ENCODE assay signal across 8 cellular contexts in genomic region chr16:56931253-56931768, GRCh38. TPM values are rescaled to one million over a fixed set of nuclear protein-coding genes. Genes with fewer than 3 reads are reported as not detected.
DNase-seq lines count a peak whose midpoint lies in the region; ATAC-seq, FAIRE-seq and TF ChIP-seq lines count a peak whose summit lies in the region.

No MANE protein-coding gene starts in this region.

- peaks cover 42% of the 10 kb centered on the region for H3K79me2 ChIP-seq in PC-9 (ENCODE audit: low read depth)
- H3K79me2 ChIP-seq in H1 (ENCODE audit: control insufficient read depth in 1 of 2, insufficient read depth in 2 of 2, low read length in 2 of 2): peaks cover 0 to 32% of the 10 kb centered on the region in 2 experiments; a peak in 2 of 4 replicates

- no peak for TF ChIP-seq POLR2A in H1 (IDR thresholded peaks at IDR 0.05; ENCODE audit: control extremely low read depth in 1 of 2, low read depth in 2 of 2, low read length in 2 of 2)

- CTCF ChIA-PET in PC-9 (lab: Charles Lee) (interaction anchor here (0.7 kb wide), 1 partner anchor 80 kb away, joined by 12 read pairs; no protein-coding TSS in a partner anchor), H1 (lab: Charles Lee; ENCODE audit: partially characterized antibody) (interaction anchor here (1.1 to 6.7 kb wide), 6 partner anchors 11 to 83 kb away, joined by 3 to 32 read pairs (median 4); no protein-coding TSS in a partner anchor)

- H3K4me3 ChIP-seq in PC-9 (peak overlapping the region; percentile 97; the same call in 1 of the 2 replicates), H1 (ENCODE audit: extremely low read depth in 1 of 4, insufficient read depth in 2 of 4, low read depth in 3 of 4, low read length in 4 of 4) (peak overlapping the region; percentile 25 to 89 (median 34); a peak in 6 of 8 replicates)

- H3K36me3 ChIP-seq in PC-9 (ENCODE audit: low read depth) (peaks cover 28% of the 10 kb centered on the region), H1 (ENCODE audit: control insufficient read depth in 2 of 4, insufficient read depth in 4 of 4, low read length in 3 of 4) (peaks cover 2 to 14% (median 6%) of the 10 kb centered on the region in 4 experiments; a peak in 5 of 8 replicates)

- H2BK15ac ChIP-seq in H1 (ENCODE audit: low read length): peak overlapping the region; percentile 48; the same call in 1 of the 2 replicates

- no peaks in the 10 kb centered on the region for H3K79me1 ChIP-seq in H1 (ENCODE audit: low read depth, low read length)

- no peaks in the 10 kb centered on the region for H3K9me3 Mint-ChIP-seq in natural killer cell treated with Interleukin-12 subunit alpha and Interleukin-12 subunit beta and Interleukin-15 and Interleukin-18, amount 100 ng/mL, for 72 hours

- peak overlapping the region; percentile 98 to 99 for H3K27ac Mint-ChIP-seq in natural killer cell treated with Interleukin-12 subunit alpha and Interleukin-12 subunit beta and Interleukin-15 and Interleukin-18, amount 100 ng/mL, for 72 hours

- H3K4me1 ChIP-seq in PC-9 (replicated peaks; ENCODE audit: insufficient read depth) (peaks cover 21% of the 10 kb centered on the region), H1 (replicated peaks in 1 of 4; ENCODE audit: control insufficient read depth in 3 of 4, insufficient read depth in 4 of 4, low read length in 3 of 4) (peaks cover 5 to 17% (median 11%) of the 10 kb centered on the region in 4 experiments)

- H3K27me3 ChIP-seq in PC-9 (ENCODE audit: insufficient read depth, low read depth) (no peaks in the 10 kb centered on the region), H1 (replicated peaks in 1 of 4; ENCODE audit: control insufficient read depth in 3 of 4, extremely low read depth in 1 of 4, insufficient read depth in 3 of 4, low read length in 3 of 4) (no peaks in the 10 kb centered on the region)

- H4K20me1 ChIP-seq in PC-9 (ENCODE audit: insufficient read depth) (peaks cover 31% of the 10 kb centered on the region), H1 (replicated peaks in 1 of 2; ENCODE audit: control insufficient read depth in 1 of 2, insufficient read depth in 2 of 2, low read length in 2 of 2) (peaks cover 4 to 7% of the 10 kb centered on the region in 2 experiments)

- ATAC-seq in GM18508 (IDR thresholded peaks at IDR 0.05; ENCODE audit: insufficient read depth, unreplicated experiment) (peak; percentile 22), HG02943 (IDR thresholded peaks at IDR 0.05; ENCODE audit: low read depth, unreplicated experiment) (peak; percentile 35)
- peak in 1 of 2 donors; percentile 2 for ATAC-seq in natural killer cell treated with Interleukin-12 subunit alpha and Interleukin-12 subunit beta and Interleukin-15 and Interleukin-18, amount 100 ng/mL, for 72 hours

- peak overlapping the region; percentile 99; the same call in 1 of the 2 replicates for H4K8ac ChIP-seq in H1 (ENCODE audit: extremely low read depth, insufficient read depth, low read length)

- peak overlapping the region; percentile 76 for H2AFZ ChIP-seq in PC-9
- no peak overlapping the region for H2AFZ ChIP-seq in H1 (ENCODE audit: low read length)

- H4K5ac ChIP-seq in H1 (ENCODE audit: insufficient read length, low read depth, low read length): peak overlapping the region; percentile 53

- H2BK5ac ChIP-seq in H1 (ENCODE audit: low read depth, low read length): peak overlapping the region; percentile 58

- no peak overlapping the region for H3K56ac ChIP-seq in H1 (replicated peaks; ENCODE audit: insufficient read length, low read depth, low read length)

- H3K36me3 Mint-ChIP-seq in natural killer cell treated with Interleukin-12 subunit alpha and Interleukin-12 subunit beta and Interleukin-15 and Interleukin-18, amount 100 ng/mL, for 72 hours: peaks cover 29% of the 10 kb centered on the region

- H3K9ac ChIP-seq in H1 (replicated peaks in 1 of 4; ENCODE audit: extremely low read depth in 1 of 4, low read depth in 3 of 4, low read length in 3 of 4): peak overlapping the region in 3 of 4 experiments; percentile 67 to 78 (median 72); a peak in 6 of 7 replicates

- H3K14ac ChIP-seq in H1 (ENCODE audit: insufficient read length): no peak overlapping the region

- H3K9me2 ChIP-seq in PC-9 (ENCODE audit: insufficient read depth): no peaks in the 10 kb centered on the region

- peaks cover 34 to 44% of the 10 kb centered on the region in 2 donors for H3K4me1 Mint-ChIP-seq in natural killer cell treated with Interleukin-12 subunit alpha and Interleukin-12 subunit beta and Interleukin-15 and Interleukin-18, amount 100 ng/mL, for 72 hours (ENCODE audit: low read depth in 2 of 2)

- peak overlapping the region; percentile 95 for H2BK12ac ChIP-seq in H1 (ENCODE audit: low read depth, low read length)

- FAIRE-seq in H1 (lab: Jason Lieb, UNC): no peak

- DNase-seq in PC-9: no peak
- peak in 1 of 2 experiments; percentile 51 for DNase-seq in H1 (ENCODE audit: low read depth in 1 of 2, low spot score in 2 of 2)
- no peak for DNase-seq in natural killer cell treated with Interleukin-12 subunit alpha and Interleukin-12 subunit beta and Interleukin-15 and Interleukin-18, amount 100 ng/mL, for 72 hours (ENCODE audit: low spot score)
- DNase-seq in activated gamma-delta T cell treated with Interleukin-2 at 50 U/mL for 16 hours: no peak
- no peak for DNase-seq in NCI-H2029 treated with DMSO at 0.1 percent for 48 hours (lab: John Stamatoyannopoulos, UW)

- WGBS in H1 (ENCODE audit: extremely low coverage in 1 of 2, insufficient coverage in 1 of 2, insufficient read length in 1 of 2, insufficient replicate concordance in 2 of 2, low coverage in 1 of 2, low lambda C conversion rate in 2 of 2, missing lambda C conversion rate in 1 of 2), 2 experiments: 63% methylated on average over 18 of the region's 18 CpGs; no CpG with 5 or more reads in 1 of the 2 experiments

- peak overlapping the region; percentile 79 for H3K4me3 Mint-ChIP-seq in natural killer cell treated with Interleukin-12 subunit alpha and Interleukin-12 subunit beta and Interleukin-15 and Interleukin-18, amount 100 ng/mL, for 72 hours

- H3K27me3 Mint-ChIP-seq in natural killer cell treated with Interleukin-12 subunit alpha and Interleukin-12 subunit beta and Interleukin-15 and Interleukin-18, amount 100 ng/mL, for 72 hours: peaks cover 0 to 3% of the 10 kb centered on the region in 2 donors

- POLR2A ChIA-PET in PC-9 (lab: Charles Lee; ENCODE audit: unreplicated experiment) (interaction anchor here (0.7 kb wide), 1 partner anchor 19 kb away, joined by 4 read pairs; no protein-coding TSS in a partner anchor), H1 (lab: Charles Lee; ENCODE audit: partially characterized antibody) (interaction anchor here (0.6 to 11.4 kb wide), 32 partner anchors 8 to 384 kb away, joined by 3 to 125 read pairs (median 4); partner anchors contain the start of genes MT1E and SLC12A3)

- peak overlapping the region; percentile 8 for H4K91ac ChIP-seq in H1 (replicated peaks; ENCODE audit: insufficient read length, low read length)

- H3K27ac ChIP-seq in 22Rv1 (peak overlapping the region; percentile 91), PC-9 (peak overlapping the region; percentile 91), H1 (ENCODE audit: low read depth, low read length) (peak overlapping the region; percentile 78)

- peaks cover 21% of the 10 kb centered on the region for H3F3A ChIP-seq in PC-9 (ENCODE audit: insufficient read depth, low read depth)

- H3K9me3 ChIP-seq in PC-9 (ENCODE audit: insufficient read depth, low read depth) (no peaks in the 10 kb centered on the region), H1 (ENCODE audit: insufficient read depth in 2 of 2, low read depth in 1 of 2, low read length in 1 of 2) (no peaks in the 10 kb centered on the region)

- no peak overlapping the region for H2BK120ac ChIP-seq in H1 (replicated peaks; ENCODE audit: low read depth, low read length)

- TSS peak; percentile 99 for BruUV-seq in PC-9 (replicated peaks; lab: Mats Ljungman, UMichigan)

- H3K4me2 ChIP-seq in PC-9 (peak overlapping the region; percentile 75), H1 (ENCODE audit: insufficient read depth in 1 of 2, low read depth in 2 of 2, low read length in 2 of 2) (peak overlapping the region; percentile 63 to 90)

- intact Hi-C loops in PC-9 (cut with micrococcal nuclease; ENCODE audit: unreplicated experiment): no loop called here

- TF ChIP-seq RAD21 in H1 (IDR thresholded peaks at IDR 0.05 in 1 of 2, conservative IDR thresholded peaks at IDR 0.05 in 1 of 2; ENCODE audit: low read depth in 2 of 2, low read length in 2 of 2): no peak

- H2BK20ac ChIP-seq in H1 (ENCODE audit: low read length): peak overlapping the region; percentile 87

- no peak overlapping the region for H3K23ac ChIP-seq in H1 (ENCODE audit: insufficient read length)

- H2AK5ac ChIP-seq in H1 (ENCODE audit: low read depth, low read length): peak overlapping the region; percentile 97; the same call in 1 of the 2 replicates

- H3K23me2 ChIP-seq in H1 (ENCODE audit: low read depth, low read length): peaks cover 5% of the 10 kb centered on the region; the same call in 1 of the 2 replicates

- H3K18ac ChIP-seq in H1 (ENCODE audit: extremely low read depth, low read length): peak overlapping the region; percentile 81; the same call in 1 of the 2 replicates

- H3K4ac ChIP-seq in H1 (replicated peaks; ENCODE audit: insufficient read length, low read depth, low read length): peak overlapping the region; percentile 36

- TF ChIP-seq EP300 in H1 (IDR thresholded peaks at IDR 0.05; ENCODE audit: borderline replicate concordance in 1 of 2, low read depth in 2 of 2, low read length in 2 of 2): no peak

- TF ChIP-seq CTCF in 22Rv1 (IDR thresholded peaks at IDR 0.05): no peak
- TF ChIP-seq CTCF in PC-9 (conservative IDR thresholded peaks at IDR 0.05): no peak
- TF ChIP-seq CTCF in H1 (IDR thresholded peaks at IDR 0.05; ENCODE audit: control extremely low read depth in 1 of 3, insufficient read depth in 1 of 3, low read depth in 1 of 3, low read length in 3 of 3): no peak

RNA-seq across cellular contexts. Expression of gene HERPUD1, which starts 0.6 kb away (rescaled TPM):
- 23.5 and 35.3 TPM in 2 replicates for total RNA-seq in PC-9 (2021)
- total RNA-seq in H1 (2021; fragmentation: NEBNext Ultra II Directional; extraction: Animal tissue kit (Norgen Biotek cat#: 25700)): 34.7 and 35.6 TPM in 2 replicates
- polyA plus RNA-seq in H1 (2011; rRNA removed): 17.5 and 23.3 TPM in 2 replicates
- 19.8 TPM for polyA plus RNA-seq in H1 (2011; cell fraction: cytosol; rRNA removed)
- polyA plus RNA-seq in H1 (2011; cell fraction: nucleus; rRNA removed): 30.6 TPM
- 20.0 to 28.0 TPM (median 25.9 TPM) in 4 replicates for polyA plus RNA-seq in H1 (2012, experiment 1 of 2)
- 11.5 TPM for polyA plus RNA-seq in H1 (2012, experiment 2 of 2)
- 17.6 TPM for polyA plus RNA-seq in H1 (2013, experiment 1 of 2)
- 17.8 TPM for polyA plus RNA-seq in H1 (2013, experiment 2 of 2)
- 35.3 and 36.1 TPM in 2 replicates for polyA minus RNA-seq in H1 (2011; rRNA and poly(A)+ RNA removed)
- polyA minus RNA-seq in H1 (2011; cell fraction: cytosol; rRNA and poly(A)+ RNA removed): 47.9 TPM
- polyA minus RNA-seq in H1 (2011; cell fraction: nucleus; rRNA and poly(A)+ RNA removed): 32.3 TPM
- total RNA-seq in natural killer cell treated with Interleukin-12 subunit alpha and Interleukin-12 subunit beta and Interleukin-15 and Interleukin-18, amount 100 ng/mL, for 72 hours: 100 to 1,000 TPM; 127 to 141 TPM

RNA-seq across cellular contexts. Expression of gene CETP, which starts 30.4 kb away (rescaled TPM):
- not detected in 2 replicates for total RNA-seq in PC-9 (2021)
- not detected in 2 replicates for total RNA-seq in H1 (2021; fragmentation: NEBNext Ultra II Directional; extraction: Animal tissue kit (Norgen Biotek cat#: 25700))
- polyA plus RNA-seq in H1 (2011; rRNA removed): not detected in 2 replicates
- polyA plus RNA-seq in H1 (2011; cell fraction: cytosol; rRNA removed): not detected
- polyA plus RNA-seq in H1 (2011; cell fraction: nucleus; rRNA removed): not detected
- 0.09 TPM in 1 of 4 replicates, not detected in the others for polyA plus RNA-seq in H1 (2012, experiment 1 of 2)
- polyA plus RNA-seq in H1 (2012, experiment 2 of 2): not detected
- not detected for polyA plus RNA-seq in H1 (2013, experiment 1 of 2)
- 0.02 TPM for polyA plus RNA-seq in H1 (2013, experiment 2 of 2)
- polyA minus RNA-seq in H1 (2011; rRNA and poly(A)+ RNA removed): not detected in 2 replicates
- not detected for polyA minus RNA-seq in H1 (2011; cell fraction: cytosol; rRNA and poly(A)+ RNA removed)
- polyA minus RNA-seq in H1 (2011; cell fraction: nucleus; rRNA and poly(A)+ RNA removed): not detected
- total RNA-seq in natural killer cell treated with Interleukin-12 subunit alpha and Interleukin-12 subunit beta and Interleukin-15 and Interleukin-18, amount 100 ng/mL, for 72 hours: not detected

RNA-seq across cellular contexts. Expression of gene NLRC5, which starts 58.0 kb away (rescaled TPM):
- total RNA-seq in PC-9 (2021): 21.9 and 29.7 TPM in 2 replicates
- total RNA-seq in H1 (2021; fragmentation: NEBNext Ultra II Directional; extraction: Animal tissue kit (Norgen Biotek cat#: 25700)): 2.8 and 3.2 TPM in 2 replicates
- 2.0 and 2.2 TPM in 2 replicates for polyA plus RNA-seq in H1 (2011; rRNA removed)
- polyA plus RNA-seq in H1 (2011; cell fraction: cytosol; rRNA removed): 1.8 TPM
- polyA plus RNA-seq in H1 (2011; cell fraction: nucleus; rRNA removed): 8.8 TPM
- 0.97 to 4.4 TPM (median 2.8 TPM) in 4 replicates for polyA plus RNA-seq in H1 (2012, experiment 1 of 2)
- polyA plus RNA-seq in H1 (2012, experiment 2 of 2): 1.3 TPM
- 1.3 TPM for polyA plus RNA-seq in H1 (2013, experiment 1 of 2)
- 1.1 TPM for polyA plus RNA-seq in H1 (2013, experiment 2 of 2)
- 4.4 and 5.0 TPM in 2 replicates for polyA minus RNA-seq in H1 (2011; rRNA and poly(A)+ RNA removed)
- polyA minus RNA-seq in H1 (2011; cell fraction: cytosol; rRNA and poly(A)+ RNA removed): 2.4 TPM
- polyA minus RNA-seq in H1 (2011; cell fraction: nucleus; rRNA and poly(A)+ RNA removed): 10.5 TPM
- total RNA-seq in natural killer cell treated with Interleukin-12 subunit alpha and Interleukin-12 subunit beta and Interleukin-15 and Interleukin-18, amount 100 ng/mL, for 72 hours: 100 to 1,000 TPM; 190 to 316 TPM
